Comparison of ENCODE assay signal across 1 cellular context in genomic region chr12:125050446-125050845, GRCh38.
TF ChIP-seq lines count a peak whose summit lies in the region.

No MANE protein-coding gene starts in this region.

TF ChIP-seq in H1, 55 proteins besides CTCF, POLR2A, EP300 and RAD21:
- TF ChIP-seq RBBP5 (IDR thresholded peaks at IDR 0.05; ENCODE audit: borderline replicate concordance, low read depth, low read length) = no peak
- no peak for TF ChIP-seq ATF2 (IDR thresholded peaks at IDR 0.05; ENCODE audit: low read length)
- TF ChIP-seq TAF7 (optimal IDR thresholded peaks at IDR 0.05; ENCODE audit: borderline replicate concordance, low read depth, low read length) = no peak
- no peak for TF ChIP-seq SUZ12 (IDR thresholded peaks at IDR 0.05; ENCODE audit: low read length)
- TF ChIP-seq ASH2L (IDR thresholded peaks at IDR 0.05; ENCODE audit: low read length) = no peak
